24 cellular contexts compared by ENCODE assay signal in the genomic region with DNA sequence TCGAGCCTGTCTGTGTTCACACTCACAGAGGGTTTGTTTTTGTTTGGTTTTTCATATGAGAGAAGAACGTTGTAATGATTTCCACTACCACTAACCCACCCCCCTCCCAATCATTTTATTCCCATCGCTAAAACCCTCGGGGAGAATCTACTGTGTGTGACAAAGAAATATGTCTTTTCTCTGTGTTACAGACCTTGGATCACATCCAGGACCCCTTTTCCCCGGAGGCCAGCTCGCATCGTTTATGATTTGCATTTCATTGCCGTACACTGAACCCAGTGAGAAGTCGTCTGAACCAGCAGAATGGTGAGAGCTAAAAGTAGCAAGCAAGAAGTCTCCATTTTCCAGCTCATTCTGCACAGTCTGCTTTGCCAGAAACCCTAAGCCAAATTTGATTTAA.
DNase-seq lines count a peak whose midpoint lies in the region; ATAC-seq and TF ChIP-seq lines count a peak whose summit lies in the region.
"Had no signal": no experiment of that assay in that cellular context is flagged by ENCODE, and none has a peak within 500 bp of the region (broad histone marks: within the 10 kb centered on the region; RNA-seq: fewer than 3 reads in every experiment).

No MANE protein-coding gene starts in this region.

- intact Hi-C loops in A673 (cut with micrococcal nuclease; ENCODE audit: unreplicated experiment) (loop anchor here (10.0 kb wide), 1 partner anchor 1373 kb away; no protein-coding TSS in a partner anchor), left ventricle myocardium superior (cut with micrococcal nuclease) (loop anchor here (10.0 kb wide), 1 partner anchor 1433 kb away; no protein-coding TSS in a partner anchor)
- intact Hi-C loops in activated T-helper 2 cell treated with anti-CD3 and anti-CD28 coated beads, Interferon-gamma antibody, Interleukin-2, Interleukin-4, amounts not matched to agents 10 μg/mL and 5 μg/mL and 100 μg/mL, durations not matched to agents 14 hours and 24 hours and 36 hours (cut with micrococcal nuclease): no loop called here

- POLR2A ChIA-PET in A673 (lab: Charles Lee; ENCODE audit: low non-redundant PET) (no interaction called here), HEK293T (lab: Yijun Ruan, JAX) (no interaction called here)

- no peaks in the 10 kb centered on the region for H3K4me1 Mint-ChIP-seq in activated T-helper 2 cell treated with anti-CD3 and anti-CD28 coated beads, Interferon-gamma antibody, Interleukin-2, Interleukin-4, amounts not matched to agents 10 μg/mL and 5 μg/mL and 100 μg/mL, durations not matched to agents 14 hours and 24 hours and 36 hours (ENCODE audit: low read depth)
- H3K4me1 Mint-ChIP-seq: IgD-negative memory B cell had no signal

- no peak for TF ChIP-seq POLR2A in Peyer's patch (IDR thresholded peaks at IDR 0.05)

- no peak overlapping the region for H3K27ac Mint-ChIP-seq in activated T-helper 2 cell treated with anti-CD3 and anti-CD28 coated beads, Interferon-gamma antibody, Interleukin-2, Interleukin-4, amounts not matched to agents 10 μg/mL and 5 μg/mL and 100 μg/mL, durations not matched to agents 14 hours and 24 hours and 36 hours
- H3K27ac Mint-ChIP-seq: CD8-positive, alpha-beta T cell; IgD-negative memory B cell had no signal

- no peaks in the 10 kb centered on the region for H3K27me3 Mint-ChIP-seq in activated T-helper 2 cell treated with anti-CD3 and anti-CD28 coated beads, Interferon-gamma antibody, Interleukin-2, Interleukin-4, amounts not matched to agents 10 μg/mL and 5 μg/mL and 100 μg/mL, durations not matched to agents 14 hours and 24 hours and 36 hours (ENCODE audit: low read depth)

- ATAC-seq in left ventricle myocardium superior: no peak
- ATAC-seq: CD8-positive, alpha-beta T cell; GM12878; HCT116 had no signal

- H3K9me3 Mint-ChIP-seq in activated T-helper 2 cell treated with anti-CD3 and anti-CD28 coated beads, Interferon-gamma antibody, Interleukin-2, Interleukin-4, amounts not matched to agents 10 μg/mL and 5 μg/mL and 100 μg/mL, durations not matched to agents 14 hours and 24 hours and 36 hours: no peaks in the 10 kb centered on the region
- H3K9me3 Mint-ChIP-seq: IgD-negative memory B cell had no signal

- BruUV-seq in A673 (replicated peaks; lab: Mats Ljungman, UMichigan): no TSS peak

- no peaks in the 10 kb centered on the region for H3K36me3 Mint-ChIP-seq in activated T-helper 2 cell treated with anti-CD3 and anti-CD28 coated beads, Interferon-gamma antibody, Interleukin-2, Interleukin-4, amounts not matched to agents 10 μg/mL and 5 μg/mL and 100 μg/mL, durations not matched to agents 14 hours and 24 hours and 36 hours (ENCODE audit: low read depth)
- H3K36me3 Mint-ChIP-seq: CD8-positive, alpha-beta T cell; IgD-negative memory B cell had no signal

- H3K4me1 ChIP-seq in A673 (ENCODE audit: insufficient read depth, low read length, poor library complexity, severe bottlenecking): peaks cover 6% of the 10 kb centered on the region
- H3K4me1 ChIP-seq in Peyer's patch: no peaks in the 10 kb centered on the region

- H3K27ac ChIP-seq in A673 (ENCODE audit: low read depth, low read length, poor library complexity, severe bottlenecking) (no peak overlapping the region), Peyer's patch (no peak overlapping the region)
- H3K27ac ChIP-seq: PC-9, RWPE1 had no signal

- H3K27me3 ChIP-seq in A673 (replicated peaks; ENCODE audit: insufficient read depth, low read depth, low read length, poor library complexity): no peaks in the 10 kb centered on the region
- H3K27me3 ChIP-seq in Peyer's patch: no peaks in the 10 kb centered on the region

- H3K36me3 ChIP-seq in A673 (ENCODE audit: insufficient read depth, low read length, poor library complexity, severe bottlenecking) (no peaks in the 10 kb centered on the region), Peyer's patch (no peaks in the 10 kb centered on the region)

- DNase-seq in NCI-H1105 treated with DMSO at 0.1 percent for 48 hours (lab: John Stamatoyannopoulos, UW): peak; percentile 7
- DNase-seq in NCI-H1105 (lab: John Stamatoyannopoulos, UW): no peak
- DNase-seq in A673 (ENCODE audit: low spot score): peak; percentile 50
- DNase-seq in NCI-H69 (lab: John Stamatoyannopoulos, UW): peak; percentile 4
- DNase-seq in left ventricle myocardium superior: peak; percentile 40
- no peak for DNase-seq in HEK293T (ENCODE audit: extremely low spot score)
- no peak for DNase-seq in activated T-helper 2 cell treated with anti-CD3 and anti-CD28 coated beads, Interferon-gamma antibody, Interleukin-2, Interleukin-4, amounts not matched to agents 10 μg/mL and 5 μg/mL and 100 μg/mL, durations not matched to agents 14 hours and 24 hours and 36 hours (ENCODE audit: low spot score)
- no peak for DNase-seq in Peyer's patch
- DNase-seq: 8988T; AML-193; C1 segment of cervical spinal cord; CD8-positive, alpha-beta T cell; DND-41; GOT3; NCI-H1436; NCI-H187 treated with DMSO at 0.1 percent for 48 hours; NCI-H2171; NCI-H446 treated with DMSO at 0.1 percent for 48 hours; NCI-H748 treated with DMSO at 0.1 percent for 48 hours; PC-9 had no signal

- no peak overlapping the region for H3K4me3 Mint-ChIP-seq in activated T-helper 2 cell treated with anti-CD3 and anti-CD28 coated beads, Interferon-gamma antibody, Interleukin-2, Interleukin-4, amounts not matched to agents 10 μg/mL and 5 μg/mL and 100 μg/mL, durations not matched to agents 14 hours and 24 hours and 36 hours (ENCODE audit: low read depth)
- H3K4me3 Mint-ChIP-seq: CD8-positive, alpha-beta T cell; IgD-negative memory B cell had no signal

- TF ChIP-seq CTCF in A673 (conservative IDR thresholded peaks at IDR 0.05; ENCODE audit: low read depth, low read length): no peak
- no peak for TF ChIP-seq CTCF in Peyer's patch (IDR thresholded peaks at IDR 0.05)

- no peak overlapping the region for H3K4me3 ChIP-seq in A673 (ENCODE audit: low read depth, low read length, poor library complexity, severe bottlenecking)
- no peak overlapping the region for H3K4me3 ChIP-seq in Peyer's patch
- H3K4me3 ChIP-seq: GM12878, PC-9 had no signal

- H3K9me3 ChIP-seq in A673 (ENCODE audit: low read depth, low read length, poor library complexity, severe bottlenecking) (no peaks in the 10 kb centered on the region), Peyer's patch (no peaks in the 10 kb centered on the region)

- CTCF ChIA-PET in A673 (lab: Charles Lee): interaction anchor here (0.6 kb wide), 1 partner anchor 43 kb away, joined by 5 read pairs; no protein-coding TSS in a partner anchor
- CTCF ChIA-PET in HEK293T (lab: Yijun Ruan, JAX): interaction anchor here (0.7 kb wide), 1 partner anchor 998 kb away, joined by 3 read pairs; no protein-coding TSS in a partner anchor

TF ChIP-seq in HEK293T, 16 proteins besides CTCF, POLR2A, EP300 and RAD21:
- no peak for TF ChIP-seq ZNF384 (IDR thresholded peaks at IDR 0.05)
- no peak for TF ChIP-seq HDGF (IDR thresholded peaks at IDR 0.05; ENCODE audit: borderline replicate concordance)
- no peak for TF ChIP-seq FOXK2 (IDR thresholded peaks at IDR 0.05)
- TF ChIP-seq NFRKB (IDR thresholded peaks at IDR 0.05): no peak
- no peak for TF ChIP-seq L3MBTL2 (conservative IDR thresholded peaks at IDR 0.05)
- TF ChIP-seq BHLHE40 (IDR thresholded peaks at IDR 0.05; ENCODE audit: borderline replicate concordance): no peak
- no peak for TF ChIP-seq ELF4 (IDR thresholded peaks at IDR 0.05)
- no peak for TF ChIP-seq PKNOX1 (IDR thresholded peaks at IDR 0.05)
- TF ChIP-seq FOXA1 (IDR thresholded peaks at IDR 0.05): no peak

Comparison
In these comparisons a context has a peak if more than half of its experiments do, and no peak if none do; other contexts are left out.
1. DNase-seq: peak in NCI-H1105 treated with DMSO at 0.1 percent for 48 hours (single experiment), A673 (single experiment), NCI-H69 (single experiment) and left ventricle myocardium superior (single experiment); none in NCI-H1105 (single experiment), HEK293T (single experiment), activated T-helper 2 cell treated with anti-CD3 and anti-CD28 coated beads, Interferon-gamma antibody, Interleukin-2, Interleukin-4, amounts not matched to agents 10 μg/mL and 5 μg/mL and 100 μg/mL, durations not matched to agents 14 hours and 24 hours and 36 hours (single experiment) and Peyer's patch (0 of 3).